In genomic region chr5:9544502-9545300, GRCh38 we compare ENCODE assay signal across 8 cellular contexts. TPM values are rescaled to one million over a fixed set of nuclear protein-coding genes. Genes with fewer than 3 reads are reported as not detected.
DNase-seq lines count a peak whose midpoint lies in the region; ATAC-seq, FAIRE-seq and TF ChIP-seq lines count a peak whose summit lies in the region.

No MANE protein-coding gene starts in this region.

- peak overlapping the region; percentile 65 for H2BK120ac ChIP-seq in trophoblast cell (ENCODE audit: insufficient read depth, low read length, poor library complexity)

- TF ChIP-seq RAD21 in A549 (conservative IDR thresholded peaks at IDR 0.05 in 1 of 2, IDR thresholded peaks at IDR 0.05 in 1 of 2), result peak; percentile 62 to 67

- H3K4me1 ChIP-seq in A549 (peaks cover 15% of the 10 kb centered on the region), adipocyte (ENCODE audit: control insufficient read depth, insufficient read depth, low read length) (peaks cover 27% of the 10 kb centered on the region), left ventricle myocardium inferior (peaks cover 66% of the 10 kb centered on the region), trophoblast cell (ENCODE audit: control insufficient read depth in 1 of 2, insufficient read depth in 2 of 2, low read length in 2 of 2) (no peaks in the 10 kb centered on the region)

- H4K91ac ChIP-seq in trophoblast cell (ENCODE audit: low read depth, low read length), result peak overlapping the region; percentile 60

- H2AK5ac ChIP-seq in trophoblast cell (ENCODE audit: low read length), result no peak overlapping the region

- peak overlapping the region; percentile 73 for H4K8ac ChIP-seq in trophoblast cell (ENCODE audit: low read depth, low read length)

- peak overlapping the region; percentile 92 for H3K18ac ChIP-seq in trophoblast cell (ENCODE audit: low read length)

- FAIRE-seq in A549 (lab: Jason Lieb, UNC), result no peak

- TF ChIP-seq CTCF in A549 (IDR thresholded peaks at IDR 0.05), result peak; percentile 71
- TF ChIP-seq CTCF in GM12875 (IDR thresholded peaks at IDR 0.05; ENCODE audit: borderline replicate concordance, insufficient read depth, low read depth, low read length), result peak; percentile 88
- TF ChIP-seq CTCF in left ventricle myocardium inferior (IDR thresholded peaks at IDR 0.05; ENCODE audit: borderline replicate concordance), result peak; percentile 86

- H3K23ac ChIP-seq in trophoblast cell (ENCODE audit: low read length), result no peak overlapping the region

- peak overlapping the region; percentile 33 for H2AFZ ChIP-seq in trophoblast cell (ENCODE audit: insufficient read depth, low read length, poor library complexity)

- ATAC-seq in A549 (peak; percentile 91 to 96), HG03064 (IDR thresholded peaks at IDR 0.05; ENCODE audit: low read depth, unreplicated experiment) (peak; percentile 64)

- no peak overlapping the region for H2BK12ac ChIP-seq in trophoblast cell (ENCODE audit: low read length)

- H3K9me3 ChIP-seq in A549, result no peaks in the 10 kb centered on the region; the same call in 2 of the 3 replicates
- H3K9me3 ChIP-seq in adipocyte (ENCODE audit: control insufficient read depth, low read length), result no peaks in the 10 kb centered on the region
- H3K9me3 ChIP-seq in left ventricle myocardium inferior (replicated peaks), result no peaks in the 10 kb centered on the region
- H3K9me3 ChIP-seq in trophoblast cell (ENCODE audit: insufficient read depth, low read depth, low read length), result no peaks in the 10 kb centered on the region

- intact Hi-C loops in left ventricle myocardium inferior (cut with micrococcal nuclease), result loop anchor here (10.0 kb wide), 1 partner anchor 180 kb away; no protein-coding TSS in a partner anchor

- peak overlapping the region; percentile 67 for H2BK5ac ChIP-seq in trophoblast cell (ENCODE audit: low read depth, low read length, poor library complexity)

- POLR2A ChIA-PET in A549 (lab: Yijun Ruan, JAX), result no interaction called here

- H3K9ac ChIP-seq in adipocyte (ENCODE audit: low read length) (peak overlapping the region; percentile 79), trophoblast cell (ENCODE audit: low read length) (peak overlapping the region; percentile 100)

- H3K27ac ChIP-seq in A549, result no peak overlapping the region
- H3K27ac ChIP-seq in left ventricle myocardium inferior (replicated peaks), result peak overlapping the region; percentile 91
- H3K27ac ChIP-seq in trophoblast cell (ENCODE audit: low read depth, low read length), result peak overlapping the region; percentile 71

- CTCF ChIA-PET in A549 (lab: Yijun Ruan, JAX), result interaction anchor here (0.6 to 2.9 kb wide), 15 partner anchors 9 to 1620 kb away, joined by 3 to 27 read pairs (median 4); no protein-coding TSS in a partner anchor

- TF ChIP-seq POLR2A in A549 (IDR thresholded peaks at IDR 0.05; ENCODE audit: low read length), result no peak

- no peak overlapping the region for H4K12ac ChIP-seq in trophoblast cell (ENCODE audit: low read depth, low read length)

- peak overlapping the region; percentile 84 for H3K14ac ChIP-seq in trophoblast cell (ENCODE audit: low read length)

- H3K27me3 ChIP-seq in adipocyte (replicated peaks; ENCODE audit: control insufficient read depth, insufficient read depth, low read length) (no peaks in the 10 kb centered on the region), left ventricle myocardium inferior (ENCODE audit: low read depth) (peaks cover 25% of the 10 kb centered on the region), trophoblast cell (ENCODE audit: insufficient read depth, low read length) (no peaks in the 10 kb centered on the region)

- DNase-seq in A549 (ENCODE audit: low read depth in 1 of 2, low spot score in 1 of 2) (peak; percentile 31 to 59), NCI-H748 treated with DMSO at 0.1 percent for 48 hours (lab: John Stamatoyannopoulos, UW) (peak; percentile 93), adipocyte (ENCODE audit: low read depth) (peak; percentile 97), left ventricle myocardium inferior (peak; percentile 85), trophoblast cell (peak; percentile 82 to 93), cortex of kidney (lab: John Stamatoyannopoulos, UW) (no peak)

- TF ChIP-seq EP300 in A549 (IDR thresholded peaks at IDR 0.05), result no peak

- peak overlapping the region; percentile 92 for H3K4ac ChIP-seq in trophoblast cell (ENCODE audit: low read depth, low read length)

- peaks cover 23% of the 10 kb centered on the region for H3K79me1 ChIP-seq in trophoblast cell (ENCODE audit: low read length)

- 3% methylated on average over 38 of the region's 65 CpGs for WGBS in A549 (ENCODE audit: missing lambda C conversion rate)
- no CpG with 5 or more reads among the region's 65 CpGs for WGBS in trophoblast cell (ENCODE audit: extremely low coverage, insufficient coverage, insufficient read length)

- H3K4me3 ChIP-seq in A549 (peak overlapping the region; percentile 47), GM12875 (ENCODE audit: low read depth, low read length) (peak overlapping the region; percentile 58), adipocyte (ENCODE audit: low read length) (peak overlapping the region; percentile 84), left ventricle myocardium inferior (peak overlapping the region; percentile 86), trophoblast cell (ENCODE audit: low read depth, low read length) (peak overlapping the region; percentile 95)

- H3K79me2 ChIP-seq in trophoblast cell (ENCODE audit: control insufficient read depth, insufficient read depth, low read length, poor library complexity), result peaks cover 29% of the 10 kb centered on the region

- H3K4me2 ChIP-seq in A549, result peak overlapping the region; percentile 87
- H3K4me2 ChIP-seq in trophoblast cell (ENCODE audit: low read length), result peak overlapping the region; percentile 77

- peaks cover 10% of the 10 kb centered on the region for H3K36me3 ChIP-seq in adipocyte (ENCODE audit: control insufficient read depth, insufficient read depth, low read length, severe bottlenecking)
- peaks cover 9% of the 10 kb centered on the region for H3K36me3 ChIP-seq in left ventricle myocardium inferior
- H3K36me3 ChIP-seq in trophoblast cell (ENCODE audit: control insufficient read depth in 1 of 2, insufficient read depth in 2 of 2, low read length in 2 of 2), result peaks cover 10 to 12% of the 10 kb centered on the region in 2 experiments

TF ChIP-seq in A549, 52 proteins besides CTCF, POLR2A, EP300 and RAD21:
- TF ChIP-seq TFCP2L1 (CRISPR knock-in tag; IDR thresholded peaks at IDR 0.05), result no peak
- no peak for TF ChIP-seq ESRRA (IDR thresholded peaks at IDR 0.05; ENCODE audit: borderline replicate concordance, low read length)
- TF ChIP-seq SMC3 (IDR thresholded peaks at IDR 0.05), result peak; percentile 65
- no peak for TF ChIP-seq FOSB (CRISPR knock-in tag; IDR thresholded peaks at IDR 0.05)

RNA-seq across cellular contexts. Expression of gene SEMA5A, which starts 1.2 kb away (rescaled TPM):
- polyA plus RNA-seq in A549 (2011; rRNA removed), result under 0.01 TPM in 1 of 2 replicates, not detected in the other
- not detected in 2 replicates for polyA plus RNA-seq in A549 (2012; cell fraction: cytosol; rRNA removed)
- polyA plus RNA-seq in A549 (2012; cell fraction: nucleus; rRNA removed), result under 0.01 TPM in 1 of 2 replicates, not detected in the other
- not detected in 3 replicates for polyA plus RNA-seq in A549 (2017; fragmentation: RNase III; extraction: RNeasy Plus Mini Kit Qiagen cat#74134 plus additional on column Dnase treatment)
- 0.04 and 0.05 TPM in 2 replicates for polyA minus RNA-seq in A549 (2011; rRNA and poly(A)+ RNA removed)
- total RNA-seq in left ventricle myocardium inferior, result 43.2 TPM
- 57.6 and 63.3 TPM in 2 replicates for polyA plus RNA-seq in trophoblast cell (2013)

Comparison
In these comparisons a context has a peak if more than half of its experiments do, and no peak if none do; other contexts are left out.
1. H3K27ac ChIP-seq: peak in left ventricle myocardium inferior (single experiment) and trophoblast cell (single experiment); none in A549 (0 of 2).
2. Peak in every context shown above with its lines, with median percentiles within 50 percentile points of each other: H3K4me3 ChIP-seq and CTCF ChIP-seq.